16 cellular contexts compared by ENCODE assay signal in the genomic region with DNA sequence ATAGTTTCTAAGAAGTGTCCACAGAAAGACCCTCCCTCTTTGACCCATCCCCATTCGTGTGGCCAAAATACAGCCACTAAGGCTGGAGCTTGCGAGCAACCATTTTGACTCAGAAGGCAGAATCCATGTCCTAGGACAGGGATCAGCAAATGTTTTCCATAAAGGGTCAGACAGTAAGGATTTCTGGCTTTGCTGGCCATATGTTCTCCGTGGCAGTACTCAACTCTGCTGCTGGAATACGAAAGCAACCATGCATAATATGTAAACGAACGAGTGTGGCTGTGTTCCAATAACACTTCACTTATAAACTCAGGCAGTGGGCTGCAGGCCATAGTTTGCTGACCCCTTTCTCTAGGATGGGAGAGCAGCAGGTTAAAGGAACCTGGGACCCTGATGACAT.
"Had no signal": no experiment of that assay in that cellular context is flagged by ENCODE, and none has a peak within 500 bp of the region (broad histone marks: within the 10 kb centered on the region; RNA-seq: fewer than 3 reads in every experiment).

No MANE protein-coding gene starts in this region.

- ATAC-seq: activated CD8-positive, alpha-beta memory T cell treated with anti-CD3 and anti-CD28 coated beads, Interleukin-2, amount 10 ng/mL, durations not matched to agents 7 days and 5 days; activated T-cell treated with anti-CD3 and anti-CD28 coated beads, Interleukin-2, amount 50 U/mL, for 4 hours; left ventricle myocardium superior; right cardiac atrium; stimulated activated effector memory CD8-positive, alpha-beta T cell treated with anti-CD3 and anti-CD28 coated beads, Interleukin-12 subunit alpha, Interleukin-12 subunit beta, amount 100 ng/mL, for 72 hours had no signal

- H3K4me2 ChIP-seq: hepatocyte had no signal

- H3K27me3 ChIP-seq: hepatocyte, tibial nerve, vagina had no signal

- H3K4me3 ChIP-seq: hepatocyte, tibial nerve, vagina had no signal

- DNase-seq: activated CD4-positive, alpha-beta T cell treated with anti-CD3 and anti-CD28 coated beads, Interleukin-2, amount 50 U/mL, for 48 hours; activated CD4-positive, CD25-positive, alpha-beta regulatory T cell treated with anti-CD3 and anti-CD28 coated beads, Interleukin-2, amount 50 U/mL, for 72 hours; activated CD8-positive, alpha-beta memory T cell treated with anti-CD3 and anti-CD28 coated beads, Interleukin-2, amount 10 ng/mL, durations not matched to agents 7 days and 5 days; activated gamma-delta T cell treated with Interleukin-2 at 50 U/mL for 16 hours; activated naive CD8-positive, alpha-beta T cell treated with anti-CD3 and anti-CD28 coated beads, Interleukin-2, amount 10 ng/mL, durations not matched to agents 7 days and 5 days; activated T-cell treated with anti-CD3 and anti-CD28 coated beads, Interleukin-2, amount 50 U/mL, for 4 hours; anterior cingulate cortex; cerebellar nuclear complex; left ventricle myocardium superior; mesendoderm; right cardiac atrium had no signal

- H3K9ac ChIP-seq: parathyroid adenoma had no signal

- H3K27ac ChIP-seq: hepatocyte, parathyroid adenoma, tibial nerve, vagina had no signal

- H3K9me3 ChIP-seq: tibial nerve, vagina had no signal

- H3K4me1 ChIP-seq: tibial nerve had no signal

- H3K36me3 ChIP-seq: tibial nerve, vagina had no signal

- H2AFZ ChIP-seq: hepatocyte, parathyroid adenoma had no signal
